In the genomic region with DNA sequence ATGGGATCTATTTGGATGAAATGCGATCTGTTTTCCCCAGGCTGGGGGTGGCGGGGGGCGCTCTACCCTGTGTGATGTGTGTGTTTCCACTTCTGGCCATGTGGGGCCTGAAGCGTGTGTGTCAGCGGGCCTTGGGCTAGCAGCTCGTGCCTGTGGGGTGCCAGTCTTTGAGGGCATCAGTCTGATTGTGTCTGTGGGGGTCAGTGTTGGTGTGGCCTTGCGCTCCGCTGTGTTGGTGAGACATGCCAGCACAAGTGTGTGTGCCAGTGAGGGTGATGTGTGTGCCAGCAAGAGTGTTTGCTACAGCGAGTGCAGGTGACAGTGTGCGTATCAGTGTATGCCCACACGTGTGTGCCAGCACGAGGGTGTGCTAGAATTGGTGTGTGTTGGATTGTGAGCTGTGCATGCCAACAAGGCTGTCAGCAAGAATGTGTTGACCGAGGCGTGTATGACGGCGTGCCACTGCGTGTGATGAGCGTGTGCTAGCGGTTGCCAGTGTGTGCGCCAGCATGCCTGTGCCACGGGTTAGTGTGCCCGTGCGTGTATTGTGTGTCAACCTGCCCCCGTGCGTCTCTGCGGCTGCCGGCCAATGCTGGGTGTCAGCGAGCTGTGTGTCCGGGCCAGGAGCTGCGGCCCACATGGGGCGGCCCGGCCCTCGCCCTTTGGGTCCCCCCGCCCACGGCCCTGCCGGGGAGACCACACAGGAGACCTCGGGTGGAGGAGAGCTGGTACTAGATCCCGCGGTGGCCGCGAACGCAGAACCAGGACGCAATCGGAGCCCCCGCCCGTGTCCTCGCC, we compare ENCODE assay signal across 8 cellular contexts. TPM values are rescaled to one million over a fixed set of nuclear protein-coding genes. Genes with fewer than 3 reads are reported as not detected.
DNase-seq lines count a peak whose midpoint lies in the region; ATAC-seq and TF ChIP-seq lines count a peak whose summit lies in the region.

No MANE protein-coding gene starts in this region.

- intact Hi-C loops in CD14-positive monocyte (cut with micrococcal nuclease) = no loop called here

- H2BK15ac ChIP-seq in mesendoderm (replicated peaks; ENCODE audit: low read depth) = no peak overlapping the region

- H2AK5ac ChIP-seq in mesendoderm (ENCODE audit: low read length) = peak overlapping the region; percentile 100

- no peak overlapping the region for H4K8ac ChIP-seq in mesendoderm (ENCODE audit: low read depth, low read length)

- peak overlapping the region; percentile 99 for H3K4me2 ChIP-seq in mesendoderm (ENCODE audit: low read length)

- no peaks in the 10 kb centered on the region for H3K9me3 ChIP-seq in duodenal mucosa (ENCODE audit: control insufficient read depth in 1 of 2, low read length in 2 of 2)
- H3K9me3 ChIP-seq in subcutaneous abdominal adipose tissue (ENCODE audit: control insufficient read depth in 5 of 5, low read length in 5 of 5) = no peaks in the 10 kb centered on the region

- peaks cover 56 to 62% of the 10 kb centered on the region in 2 donors for H3K4me1 ChIP-seq in duodenal mucosa (ENCODE audit: control insufficient read depth in 1 of 2, insufficient read depth in 2 of 2, low read length in 2 of 2)
- peaks cover 28% of the 10 kb centered on the region for H3K4me1 ChIP-seq in mesendoderm (ENCODE audit: control insufficient read depth, low read depth, low read length)
- H3K4me1 ChIP-seq in subcutaneous abdominal adipose tissue (ENCODE audit: control insufficient read depth in 5 of 5, insufficient read depth in 5 of 5, low read length in 5 of 5) = peaks cover 38 to 69% (median 67%) of the 10 kb centered on the region in 5 donors

- H4K5ac ChIP-seq in mesendoderm (ENCODE audit: low read length) = no peak overlapping the region

- DNase-seq in CD14-positive monocyte (ENCODE audit: low spot score) (peak; percentile 62), mesendoderm (peak; percentile 79), NCI-H524 treated with DMSO at 0.1 percent for 48 hours (lab: John Stamatoyannopoulos, UW) (no peak)
- peak; percentile 30 to 48 for DNase-seq in activated CD4-positive, alpha-beta T cell treated with anti-CD3 and anti-CD28 coated beads for 4 hours

- H3K4me3 Mint-ChIP-seq in CD14-positive monocyte = peak overlapping the region; percentile 97 to 99

- no CpG with 5 or more reads among the region's 47 CpGs for WGBS in mesendoderm (ENCODE audit: extremely low coverage, insufficient coverage, low lambda C conversion rate)

- peak overlapping the region; percentile 95 to 98 for H3K4me3 ChIP-seq in duodenal mucosa (ENCODE audit: low read depth in 1 of 2, low read length in 2 of 2)
- peak overlapping the region; percentile 87 for H3K4me3 ChIP-seq in mesendoderm (ENCODE audit: low read length)
- H3K4me3 ChIP-seq in subcutaneous abdominal adipose tissue (ENCODE audit: low read depth in 1 of 5, low read length in 5 of 5) = peak overlapping the region; percentile 76 to 94 (median 84)

- H2BK5ac ChIP-seq in mesendoderm (ENCODE audit: low read length) = peak overlapping the region; percentile 99

- peak overlapping the region; percentile 99 for H3K23ac ChIP-seq in mesendoderm (ENCODE audit: low read length)

- peak overlapping the region; percentile 100 for H3K56ac ChIP-seq in mesendoderm (ENCODE audit: low read length)

- peaks cover 0 to 4% (median 0%) of the 10 kb centered on the region in 7 donors for H3K9me3 Mint-ChIP-seq in CD14-positive monocyte

- peak overlapping the region; percentile 91 to 98 (median 97) for H3K27ac Mint-ChIP-seq in CD14-positive monocyte

- H3K36me3 ChIP-seq in duodenal mucosa (ENCODE audit: control insufficient read depth in 1 of 2, insufficient read depth in 2 of 2, low read length in 2 of 2) = no peaks in the 10 kb centered on the region
- H3K36me3 ChIP-seq in mesendoderm (ENCODE audit: control insufficient read depth, insufficient read depth, low read length) = no peaks in the 10 kb centered on the region
- no peaks in the 10 kb centered on the region for H3K36me3 ChIP-seq in subcutaneous abdominal adipose tissue (ENCODE audit: control insufficient read depth in 5 of 5, insufficient read depth in 5 of 5, low read length in 5 of 5)

- H3K79me1 ChIP-seq in mesendoderm (ENCODE audit: low read length) = peaks cover 25% of the 10 kb centered on the region

- H3K36me3 Mint-ChIP-seq in CD14-positive monocyte = peaks cover 25 to 43% of the 10 kb centered on the region in 2 donors

- H3K27me3 Mint-ChIP-seq in CD14-positive monocyte (ENCODE audit: low read depth in 3 of 3) = no peaks in the 10 kb centered on the region

- peaks cover 77% of the 10 kb centered on the region for H3K4me1 Mint-ChIP-seq in CD14-positive monocyte

- no peak for ATAC-seq in GM21619 (IDR thresholded peaks at IDR 0.05; ENCODE audit: unreplicated experiment)

- H3K18ac ChIP-seq in mesendoderm (ENCODE audit: low read length) = peak overlapping the region; percentile 85

- peak overlapping the region; percentile 94 for H3K4ac ChIP-seq in mesendoderm (ENCODE audit: low read depth, low read length)

- TF ChIP-seq CTCF in CD14-positive monocyte (IDR thresholded peaks at IDR 0.05) = peak; percentile 20

- H3K9ac ChIP-seq in duodenal mucosa (ENCODE audit: low read depth in 1 of 2, low read length in 2 of 2) (peak overlapping the region; percentile 83 to 87), mesendoderm (ENCODE audit: low read length) (peak overlapping the region; percentile 96), subcutaneous abdominal adipose tissue (ENCODE audit: low read length in 5 of 5) (peak overlapping the region; percentile 80 to 96 (median 83))

- TF ChIP-seq RAD21 in Ishikawa (IDR thresholded peaks at IDR 0.05; ENCODE audit: low read depth) = no peak

- H2BK120ac ChIP-seq in mesendoderm (ENCODE audit: low read depth, low read length) = peak overlapping the region; percentile 31

- no peaks in the 10 kb centered on the region for H3K27me3 ChIP-seq in duodenal mucosa (ENCODE audit: control insufficient read depth in 1 of 2, insufficient read depth in 2 of 2, low read length in 2 of 2)
- H3K27me3 ChIP-seq in mesendoderm (ENCODE audit: insufficient read depth, low read length, poor library complexity) = no peaks in the 10 kb centered on the region
- H3K27me3 ChIP-seq in subcutaneous abdominal adipose tissue (ENCODE audit: control insufficient read depth in 5 of 5, insufficient read depth in 4 of 5, low read length in 5 of 5) = no peaks in the 10 kb centered on the region

- H3K27ac ChIP-seq in duodenal mucosa (ENCODE audit: low read depth, low read length) = peak overlapping the region; percentile 84
- peak overlapping the region; percentile 88 for H3K27ac ChIP-seq in mesendoderm (ENCODE audit: low read depth, low read length)
- peak overlapping the region; percentile 100 for H3K27ac ChIP-seq in subcutaneous abdominal adipose tissue (ENCODE audit: low read depth, low read length)

- TF ChIP-seq EP300 in Ishikawa (IDR thresholded peaks at IDR 0.05; ENCODE audit: borderline replicate concordance) = no peak

- peaks cover 49% of the 10 kb centered on the region for H3K79me2 ChIP-seq in mesendoderm (ENCODE audit: control insufficient read depth, insufficient read depth, low read length)

TF ChIP-seq in Ishikawa, 13 proteins besides CTCF, POLR2A, EP300 and RAD21:
- TF ChIP-seq TCF12 (IDR thresholded peaks at IDR 0.05; ENCODE audit: low read depth) (no peak), ZBTB7A (IDR thresholded peaks at IDR 0.05; ENCODE audit: low read depth) (0 out of 2 replicates have a peak, but pooled peaks have one; percentile 57), EGR1 (IDR thresholded peaks at IDR 0.05) (no peak)
- TF ChIP-seq, protein P1, sequence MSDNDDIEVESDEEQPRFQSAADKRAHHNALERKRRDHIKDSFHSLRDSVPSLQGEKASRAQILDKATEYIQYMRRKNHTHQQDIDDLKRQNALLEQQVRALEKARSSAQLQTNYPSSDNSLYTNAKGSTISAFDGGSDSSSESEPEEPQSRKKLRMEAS (IDR thresholded peaks at IDR 0.05) = peak; percentile 73

RNA-seq across cellular contexts. Expression of gene ARRB1, which starts 0.5 kb away (rescaled TPM):
- polyA plus RNA-seq in CD14-positive monocyte = 10 to 100 TPM; 52.6 to 66.5 TPM
- 42.6 TPM for polyA plus RNA-seq in mesendoderm (2013, experiment 1 of 2)
- polyA plus RNA-seq in mesendoderm (2013, experiment 2 of 2) = 43.2 TPM

RNA-seq across cellular contexts. Expression of gene RPS3, which starts 48.4 kb away (rescaled TPM):
- polyA plus RNA-seq in CD14-positive monocyte = 1,000 to 10,000 TPM; 1,448 to 1,563 TPM
- 6,635 TPM for polyA plus RNA-seq in mesendoderm (2013, experiment 1 of 2)
- 6,755 TPM for polyA plus RNA-seq in mesendoderm (2013, experiment 2 of 2)
